ENCODE assay signal across 20 cellular contexts in the genomic region with DNA sequence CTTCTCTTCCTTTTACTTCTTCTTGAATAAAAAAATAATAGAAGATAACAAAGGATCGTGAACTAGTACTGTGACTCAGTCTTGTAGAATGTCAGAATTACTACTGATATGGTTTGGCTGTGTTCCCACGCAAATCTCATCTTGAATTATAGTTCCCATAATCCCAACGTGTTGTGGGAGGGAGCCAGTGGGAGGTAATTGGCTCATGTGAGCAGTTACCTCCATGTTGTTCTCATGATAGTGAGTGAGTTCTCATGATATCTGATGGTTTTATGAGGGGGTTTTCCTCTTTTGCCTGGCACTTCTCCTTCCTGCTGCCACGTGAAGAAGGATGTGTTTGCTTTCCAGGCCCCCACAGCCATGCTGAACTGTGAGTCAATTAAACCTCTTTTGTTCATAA.
A peak's percentile ranks its signal among the peaks of the same experiment; 100 is the strongest.
DNase-seq lines count a peak whose midpoint lies in the region; TF ChIP-seq lines count a peak whose summit lies in the region.
"Had no signal": no experiment of that assay in that cellular context is flagged by ENCODE, and none has a peak within 500 bp of the region (broad histone marks: within the 10 kb centered on the region; RNA-seq: fewer than 3 reads in every experiment).

No MANE protein-coding gene starts in this region.

- H3K4me1 Mint-ChIP-seq in activated naive CD4-positive, alpha-beta T cell treated with anti-CD3 and anti-CD28 coated beads for 36 hours (ENCODE audit: low read depth) = no peaks in the 10 kb centered on the region
- H3K4me1 Mint-ChIP-seq: activated naive CD4-positive, alpha-beta T cell treated with anti-CD3 and anti-CD28 coated beads, Interleukin-2, amount 10 ng/mL, durations not matched to agents 7 days and 5 days; CD4-positive, CD25-positive, alpha-beta regulatory T cell; naive thymus-derived CD4-positive, alpha-beta T cell; stimulated activated effector memory CD8-positive, alpha-beta T cell treated with anti-CD3 and anti-CD28 coated beads, Interleukin-12 subunit alpha, Interleukin-12 subunit beta, amount 100 ng/mL, for 72 hours had no signal

- DNase-seq in HS-5 (ENCODE audit: low read depth) = peak; percentile 5
- peak; percentile 32 for DNase-seq in astrocyte of the hippocampus (ENCODE audit: low read depth, low spot score)
- peak; percentile 60 for DNase-seq in glomerular visceral epithelial cell (ENCODE audit: extremely low spot score)
- peak; percentile 9 for DNase-seq in retinal pigment epithelial cell (ENCODE audit: low read depth)
- no peak for DNase-seq in activated CD4-positive, alpha-beta T cell treated with anti-CD3 and anti-CD28 coated beads, Interleukin-2, amount 50 U/mL, for 1 hour
- no peak for DNase-seq in activated naive CD4-positive, alpha-beta T cell treated with anti-CD3 and anti-CD28 coated beads for 36 hours
- no peak for DNase-seq in GM03348 (ENCODE audit: low spot score)
- DNase-seq: activated CD8-positive, alpha-beta memory T cell treated with anti-CD3 and anti-CD28 coated beads for 24 hours; activated naive CD4-positive, alpha-beta T cell treated with anti-CD3 and anti-CD28 coated beads, Interleukin-2, amount 10 ng/mL, durations not matched to agents 7 days and 5 days; activated T-cell treated with anti-CD3 and anti-CD28 coated beads, Interleukin-2, amount 50 U/mL, for 4 hours; aorta; CD4-positive, CD25-positive, alpha-beta regulatory T cell; DMS 273 treated with DMSO at 0.1 percent for 48 hours; effector memory CD4-positive, alpha-beta T cell; esophagus squamous epithelium; left lung; naive thymus-derived CD4-positive, alpha-beta T cell; NCI-H1694 had no signal

- no peak overlapping the region for H3K4me3 ChIP-seq in retinal pigment epithelial cell (ENCODE audit: low read length)
- H3K4me3 ChIP-seq: esophagus squamous epithelium, left lung, suprapubic skin had no signal

- TF ChIP-seq CTCF in retinal pigment epithelial cell (conservative IDR thresholded peaks at IDR 0.05; ENCODE audit: low read depth, low read length) = no peak

- no peaks in the 10 kb centered on the region for H3K36me3 Mint-ChIP-seq in activated naive CD4-positive, alpha-beta T cell treated with anti-CD3 and anti-CD28 coated beads for 36 hours (ENCODE audit: low read depth)
- H3K36me3 Mint-ChIP-seq: activated naive CD4-positive, alpha-beta T cell treated with anti-CD3 and anti-CD28 coated beads, Interleukin-2, amount 10 ng/mL, durations not matched to agents 7 days and 5 days; CD4-positive, CD25-positive, alpha-beta regulatory T cell; naive thymus-derived CD4-positive, alpha-beta T cell; stimulated activated effector memory CD8-positive, alpha-beta T cell treated with anti-CD3 and anti-CD28 coated beads, Interleukin-12 subunit alpha, Interleukin-12 subunit beta, amount 100 ng/mL, for 72 hours had no signal

- no peaks in the 10 kb centered on the region for H3K9me3 Mint-ChIP-seq in activated naive CD4-positive, alpha-beta T cell treated with anti-CD3 and anti-CD28 coated beads for 36 hours
- H3K9me3 Mint-ChIP-seq: activated T-cell treated with anti-CD3 and anti-CD28 coated beads, Interleukin-2, amount 50 U/mL, for 4 hours had no signal

- intact Hi-C loops in activated naive CD4-positive, alpha-beta T cell treated with anti-CD3 and anti-CD28 coated beads for 36 hours (cut with micrococcal nuclease) = no loop called here

- no peak overlapping the region for H3K4me3 Mint-ChIP-seq in activated naive CD4-positive, alpha-beta T cell treated with anti-CD3 and anti-CD28 coated beads for 36 hours
- H3K4me3 Mint-ChIP-seq: activated naive CD4-positive, alpha-beta T cell treated with anti-CD3 and anti-CD28 coated beads, Interleukin-2, amount 10 ng/mL, durations not matched to agents 7 days and 5 days; activated T-cell treated with anti-CD3 and anti-CD28 coated beads, Interleukin-2, amount 50 U/mL, for 4 hours; CD4-positive, CD25-positive, alpha-beta regulatory T cell; naive thymus-derived CD4-positive, alpha-beta T cell; stimulated activated effector memory CD8-positive, alpha-beta T cell treated with anti-CD3 and anti-CD28 coated beads, Interleukin-12 subunit alpha, Interleukin-12 subunit beta, amount 100 ng/mL, for 72 hours had no signal

- CTCF ChIA-PET in activated naive CD4-positive, alpha-beta T cell treated with anti-CD3 and anti-CD28 coated beads for 36 hours (lab: Charles Lee) = no interaction called here

- no peaks in the 10 kb centered on the region for H3K27me3 Mint-ChIP-seq in activated naive CD4-positive, alpha-beta T cell treated with anti-CD3 and anti-CD28 coated beads for 36 hours (ENCODE audit: low read depth)
- H3K27me3 Mint-ChIP-seq: activated naive CD4-positive, alpha-beta T cell treated with anti-CD3 and anti-CD28 coated beads, Interleukin-2, amount 10 ng/mL, durations not matched to agents 7 days and 5 days; CD4-positive, CD25-positive, alpha-beta regulatory T cell; naive thymus-derived CD4-positive, alpha-beta T cell had no signal

- H3K27ac Mint-ChIP-seq in activated naive CD4-positive, alpha-beta T cell treated with anti-CD3 and anti-CD28 coated beads for 36 hours = no peak overlapping the region
- H3K27ac Mint-ChIP-seq: activated naive CD4-positive, alpha-beta T cell treated with anti-CD3 and anti-CD28 coated beads, Interleukin-2, amount 10 ng/mL, durations not matched to agents 7 days and 5 days; CD4-positive, CD25-positive, alpha-beta regulatory T cell; naive thymus-derived CD4-positive, alpha-beta T cell; stimulated activated effector memory CD8-positive, alpha-beta T cell treated with anti-CD3 and anti-CD28 coated beads, Interleukin-12 subunit alpha, Interleukin-12 subunit beta, amount 100 ng/mL, for 72 hours had no signal

Comparison
In these comparisons a context has a peak if more than half of its experiments do, and no peak if none do; other contexts are left out.
1. DNase-seq: peak in HS-5 (single experiment), astrocyte of the hippocampus (single experiment), glomerular visceral epithelial cell (single experiment) and retinal pigment epithelial cell (single experiment); none in activated CD4-positive, alpha-beta T cell treated with anti-CD3 and anti-CD28 coated beads, Interleukin-2, amount 50 U/mL, for 1 hour (single experiment), activated naive CD4-positive, alpha-beta T cell treated with anti-CD3 and anti-CD28 coated beads for 36 hours (single experiment) and GM03348 (single experiment).